In genomic region chr13:19085876-19086275, GRCh38 we compare ENCODE assay signal across 9 cellular contexts.
"Had no signal": no experiment of that assay in that cellular context is flagged by ENCODE, and none has a peak within 500 bp of the region (broad histone marks: within the 10 kb centered on the region; RNA-seq: fewer than 3 reads in every experiment).

No MANE protein-coding gene starts in this region.

- H3K36me3 Mint-ChIP-seq: IgD-negative memory B cell had no signal

- FAIRE-seq: HepG2 had no signal

- H3K4me3 Mint-ChIP-seq: HFFc6, IgD-negative memory B cell had no signal

- ATAC-seq: HCT116, HepG2 had no signal

- H3K9ac ChIP-seq: GM23248 had no signal

- H3K4me1 ChIP-seq: HAP-1 had no signal

- H3K36me3 ChIP-seq: HAP-1 had no signal

- H3K27ac ChIP-seq: GM23248, HL-60 had no signal

- DNase-seq: GM23248, GOT3, H7, HFFc6 had no signal

- H3K27ac Mint-ChIP-seq: HFFc6, IgD-negative memory B cell had no signal

- H3K4me1 Mint-ChIP-seq: IgD-negative memory B cell had no signal

- H3K4me3 ChIP-seq: GM23248, HAP-1 had no signal

- H2AFZ ChIP-seq: GM23248 had no signal
